25 cellular contexts compared by ENCODE assay signal in the genomic region with DNA sequence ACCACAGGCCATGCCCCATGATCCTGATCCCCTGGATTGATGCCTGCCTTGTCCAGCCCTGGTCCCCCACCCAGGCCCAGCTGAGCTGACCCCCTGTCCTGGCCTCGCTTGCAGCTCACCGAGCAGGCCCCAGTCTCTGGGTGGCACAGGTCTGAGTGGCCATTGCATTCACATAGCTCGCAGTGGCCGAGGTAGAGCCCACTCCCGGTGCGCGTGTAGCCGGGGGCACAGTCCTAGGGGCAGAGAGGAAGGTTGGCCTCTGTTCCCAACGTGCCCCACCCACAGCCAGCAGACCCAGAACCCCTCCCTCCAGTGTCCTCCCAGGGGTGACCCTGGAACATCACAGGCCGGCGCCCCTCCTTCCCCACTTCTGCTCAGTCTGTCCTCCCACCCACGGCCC. TPM values are rescaled to one million over a fixed set of nuclear protein-coding genes. Genes with fewer than 3 reads are reported as not detected.
"Had no signal": no experiment of that assay in that cellular context is flagged by ENCODE, and none has a peak within 500 bp of the region (broad histone marks: within the 10 kb centered on the region; RNA-seq: fewer than 3 reads in every experiment).

No MANE protein-coding gene starts in this region.

- H3K4me3 Mint-ChIP-seq: activated CD4-positive, alpha-beta T cell treated with anti-CD3 and anti-CD28 coated beads, Interleukin-2, amount 10 ng/mL, durations not matched to agents 24 days and 14 days; activated CD8-positive, alpha-beta memory T cell treated with anti-CD3 and anti-CD28 coated beads, Interleukin-2, amount 10 ng/mL, durations not matched to agents 7 days and 5 days; activated CD8-positive, alpha-beta T cell treated with anti-CD3 and anti-CD28 coated beads for 36 hours; activated naive CD8-positive, alpha-beta T cell treated with anti-CD3 and anti-CD28 coated beads, Interleukin-2, amount 50 U/mL, for 24 hours; activated T-helper 1 cell treated with anti-CD3 and anti-CD28 coated beads, Interleukin-12 subunit alpha, Interleukin-12 subunit beta, Interleukin-2, Interleukin-4 antibody, amounts not matched to agents 30 ng/mL and 10 ng/mL and 1 ng/mL, durations not matched to agents 14 hours and 24 hours and 36 hours; naive thymus-derived CD8-positive, alpha-beta T cell had no signal

- H3K36me3 ChIP-seq: right lobe of liver had no signal

- H3K4me1 Mint-ChIP-seq: activated CD4-positive, alpha-beta T cell treated with anti-CD3 and anti-CD28 coated beads, Interleukin-2, amount 10 ng/mL, durations not matched to agents 24 days and 14 days had no signal

- H3K36me3 Mint-ChIP-seq: activated CD8-positive, alpha-beta memory T cell treated with anti-CD3 and anti-CD28 coated beads, Interleukin-2, amount 10 ng/mL, durations not matched to agents 7 days and 5 days had no signal

- DNase-seq: activated CD4-positive, alpha-beta T cell treated with anti-CD3 and anti-CD28 coated beads, Interleukin-2, amount 10 ng/mL, durations not matched to agents 24 days and 14 days; activated CD8-positive, alpha-beta memory T cell treated with anti-CD3 and anti-CD28 coated beads, Interleukin-2, amount 10 ng/mL, durations not matched to agents 7 days and 5 days; activated CD8-positive, alpha-beta T cell treated with anti-CD3 and anti-CD28 coated beads for 36 hours; activated gamma-delta T cell; activated naive CD4-positive, alpha-beta T cell treated with anti-CD3 and anti-CD28 coated beads, Interleukin-2, amount 50 U/mL, for 16 hours; activated naive CD8-positive, alpha-beta T cell treated with anti-CD3 and anti-CD28 coated beads, Interleukin-2, amount 50 U/mL, for 24 hours; activated T-cell treated with anti-CD3 and anti-CD28 coated beads for 4 hours; anterior cingulate cortex; body of pancreas; erythroblast; foreskin keratinocyte; naive thymus-derived CD8-positive, alpha-beta T cell; right lobe of liver; stimulated activated CD4-positive, alpha-beta T cell treated with anti-CD3 and anti-CD28 coated beads, Interleukin-2, amount 100 ng/mL, for 48 hours; stimulated activated naive CD4-positive, alpha-beta T cell treated with Interleukin-2 at 50 U/mL for 16 hours; tibial artery had no signal

- H3K27ac Mint-ChIP-seq: activated CD4-positive, alpha-beta T cell treated with anti-CD3 and anti-CD28 coated beads, Interleukin-2, amount 10 ng/mL, durations not matched to agents 24 days and 14 days; activated CD8-positive, alpha-beta memory T cell treated with anti-CD3 and anti-CD28 coated beads, Interleukin-2, amount 10 ng/mL, durations not matched to agents 7 days and 5 days; activated CD8-positive, alpha-beta T cell treated with anti-CD3 and anti-CD28 coated beads for 36 hours; activated naive CD8-positive, alpha-beta T cell treated with anti-CD3 and anti-CD28 coated beads, Interleukin-2, amount 50 U/mL, for 24 hours; activated T-helper 1 cell treated with anti-CD3 and anti-CD28 coated beads, Interleukin-12 subunit alpha, Interleukin-12 subunit beta, Interleukin-2, Interleukin-4 antibody, amounts not matched to agents 30 ng/mL and 10 ng/mL and 1 ng/mL, durations not matched to agents 14 hours and 24 hours and 36 hours had no signal

- H3K4me2 ChIP-seq: hepatocyte, smooth muscle cell had no signal

- H3K27me3 Mint-ChIP-seq: activated CD4-positive, alpha-beta T cell treated with anti-CD3 and anti-CD28 coated beads, Interleukin-2, amount 10 ng/mL, durations not matched to agents 24 days and 14 days; activated CD8-positive, alpha-beta memory T cell treated with anti-CD3 and anti-CD28 coated beads, Interleukin-2, amount 10 ng/mL, durations not matched to agents 7 days and 5 days; activated CD8-positive, alpha-beta T cell treated with anti-CD3 and anti-CD28 coated beads for 36 hours; activated naive CD8-positive, alpha-beta T cell treated with anti-CD3 and anti-CD28 coated beads, Interleukin-2, amount 50 U/mL, for 24 hours; naive thymus-derived CD8-positive, alpha-beta T cell had no signal

- H2AFZ ChIP-seq: hepatocyte had no signal

- H3K27me3 ChIP-seq: body of pancreas, cardiac muscle cell, foreskin keratinocyte, hepatocyte, pancreas, right lobe of liver, tibial artery had no signal

- H3K27ac ChIP-seq: body of pancreas, cardiac muscle cell, foreskin keratinocyte, hepatocyte, pancreas, right lobe of liver, VCaP had no signal

- H3K4me1 ChIP-seq: body of pancreas, foreskin keratinocyte, pancreas, right lobe of liver, tibial artery had no signal

- H3K9me3 Mint-ChIP-seq: activated CD4-positive, alpha-beta T cell treated with anti-CD3 and anti-CD28 coated beads, Interleukin-2, amount 10 ng/mL, durations not matched to agents 24 days and 14 days; activated CD8-positive, alpha-beta T cell treated with anti-CD3 and anti-CD28 coated beads for 36 hours; activated naive CD8-positive, alpha-beta T cell treated with anti-CD3 and anti-CD28 coated beads, Interleukin-2, amount 50 U/mL, for 24 hours; activated T-helper 1 cell treated with anti-CD3 and anti-CD28 coated beads, Interleukin-12 subunit alpha, Interleukin-12 subunit beta, Interleukin-2, Interleukin-4 antibody, amounts not matched to agents 30 ng/mL and 10 ng/mL and 1 ng/mL, durations not matched to agents 14 hours and 24 hours and 36 hours; naive thymus-derived CD8-positive, alpha-beta T cell had no signal

- H3K4me3 ChIP-seq: body of pancreas, cardiac muscle cell, hepatocyte, lung, pancreas, right lobe of liver, smooth muscle cell, tibial artery had no signal

- H3K9me3 ChIP-seq: body of pancreas, pancreas, right lobe of liver, tibial artery had no signal

- ATAC-seq: activated CD4-positive, CD25-positive, alpha-beta regulatory T cell treated with anti-CD3 and anti-CD28 coated beads, Interleukin-2, amount 50 U/mL, for 24 hours; activated CD8-positive, alpha-beta memory T cell treated with anti-CD3 and anti-CD28 coated beads, Interleukin-2, amount 10 ng/mL, durations not matched to agents 7 days and 5 days; activated CD8-positive, alpha-beta T cell treated with anti-CD3 and anti-CD28 coated beads for 36 hours; activated naive CD8-positive, alpha-beta T cell treated with anti-CD3 and anti-CD28 coated beads, Interleukin-2, amount 50 U/mL, for 24 hours; body of pancreas; foreskin keratinocyte; naive thymus-derived CD8-positive, alpha-beta T cell; pancreas; SK-N-SH treated with all-trans-retinoic acid at 6 μM for 48 hours had no signal

RNA-seq across cellular contexts. Expression of gene LDLRAD2, which starts 51.9 kb away (rescaled TPM):
- total RNA-seq: activated CD8-positive, alpha-beta memory T cell treated with anti-CD3 and anti-CD28 coated beads, Interleukin-2, amount 10 ng/mL, durations not matched to agents 7 days and 5 days; activated T-helper 1 cell treated with anti-CD3 and anti-CD28 coated beads, Interleukin-12 subunit alpha, Interleukin-12 subunit beta, Interleukin-2, Interleukin-4 antibody, amounts not matched to agents 30 ng/mL and 10 ng/mL and 1 ng/mL, durations not matched to agents 14 hours and 24 hours and 36 hours; foreskin keratinocyte; naive thymus-derived CD8-positive, alpha-beta T cell; right lobe of liver had no signal
- polyA plus RNA-seq: naive thymus-derived CD8-positive, alpha-beta T cell had no signal
